Comparison of ENCODE assay signal across 1 cellular context in the genomic region with DNA sequence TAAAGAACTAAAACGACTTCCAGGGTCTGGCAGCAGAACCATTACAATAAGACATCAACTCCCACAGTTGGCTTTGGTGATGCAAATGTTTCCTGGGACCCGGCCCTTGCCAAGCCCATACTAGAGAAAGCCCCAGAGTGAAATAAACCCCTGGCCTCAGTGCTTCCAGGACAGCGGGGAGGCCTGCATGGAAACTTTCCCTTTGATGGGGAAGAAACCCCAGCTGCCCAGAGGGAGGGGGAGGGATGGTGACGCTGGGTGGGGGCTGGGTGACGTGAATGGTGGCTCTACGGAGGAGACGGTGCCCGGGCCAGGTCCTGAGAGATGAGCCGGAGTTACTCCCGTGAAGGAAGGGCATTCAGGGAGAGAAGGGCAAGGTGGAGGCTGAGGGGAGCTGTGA.
A peak's percentile ranks its signal among the peaks of the same experiment; 100 is the strongest.
TF ChIP-seq lines count a peak whose summit lies in the region.

No MANE protein-coding gene starts in this region.

TF ChIP-seq in GM23338, 12 proteins besides CTCF, POLR2A, EP300 and RAD21 (continued from another document):
- TF ChIP-seq, protein P1, sequence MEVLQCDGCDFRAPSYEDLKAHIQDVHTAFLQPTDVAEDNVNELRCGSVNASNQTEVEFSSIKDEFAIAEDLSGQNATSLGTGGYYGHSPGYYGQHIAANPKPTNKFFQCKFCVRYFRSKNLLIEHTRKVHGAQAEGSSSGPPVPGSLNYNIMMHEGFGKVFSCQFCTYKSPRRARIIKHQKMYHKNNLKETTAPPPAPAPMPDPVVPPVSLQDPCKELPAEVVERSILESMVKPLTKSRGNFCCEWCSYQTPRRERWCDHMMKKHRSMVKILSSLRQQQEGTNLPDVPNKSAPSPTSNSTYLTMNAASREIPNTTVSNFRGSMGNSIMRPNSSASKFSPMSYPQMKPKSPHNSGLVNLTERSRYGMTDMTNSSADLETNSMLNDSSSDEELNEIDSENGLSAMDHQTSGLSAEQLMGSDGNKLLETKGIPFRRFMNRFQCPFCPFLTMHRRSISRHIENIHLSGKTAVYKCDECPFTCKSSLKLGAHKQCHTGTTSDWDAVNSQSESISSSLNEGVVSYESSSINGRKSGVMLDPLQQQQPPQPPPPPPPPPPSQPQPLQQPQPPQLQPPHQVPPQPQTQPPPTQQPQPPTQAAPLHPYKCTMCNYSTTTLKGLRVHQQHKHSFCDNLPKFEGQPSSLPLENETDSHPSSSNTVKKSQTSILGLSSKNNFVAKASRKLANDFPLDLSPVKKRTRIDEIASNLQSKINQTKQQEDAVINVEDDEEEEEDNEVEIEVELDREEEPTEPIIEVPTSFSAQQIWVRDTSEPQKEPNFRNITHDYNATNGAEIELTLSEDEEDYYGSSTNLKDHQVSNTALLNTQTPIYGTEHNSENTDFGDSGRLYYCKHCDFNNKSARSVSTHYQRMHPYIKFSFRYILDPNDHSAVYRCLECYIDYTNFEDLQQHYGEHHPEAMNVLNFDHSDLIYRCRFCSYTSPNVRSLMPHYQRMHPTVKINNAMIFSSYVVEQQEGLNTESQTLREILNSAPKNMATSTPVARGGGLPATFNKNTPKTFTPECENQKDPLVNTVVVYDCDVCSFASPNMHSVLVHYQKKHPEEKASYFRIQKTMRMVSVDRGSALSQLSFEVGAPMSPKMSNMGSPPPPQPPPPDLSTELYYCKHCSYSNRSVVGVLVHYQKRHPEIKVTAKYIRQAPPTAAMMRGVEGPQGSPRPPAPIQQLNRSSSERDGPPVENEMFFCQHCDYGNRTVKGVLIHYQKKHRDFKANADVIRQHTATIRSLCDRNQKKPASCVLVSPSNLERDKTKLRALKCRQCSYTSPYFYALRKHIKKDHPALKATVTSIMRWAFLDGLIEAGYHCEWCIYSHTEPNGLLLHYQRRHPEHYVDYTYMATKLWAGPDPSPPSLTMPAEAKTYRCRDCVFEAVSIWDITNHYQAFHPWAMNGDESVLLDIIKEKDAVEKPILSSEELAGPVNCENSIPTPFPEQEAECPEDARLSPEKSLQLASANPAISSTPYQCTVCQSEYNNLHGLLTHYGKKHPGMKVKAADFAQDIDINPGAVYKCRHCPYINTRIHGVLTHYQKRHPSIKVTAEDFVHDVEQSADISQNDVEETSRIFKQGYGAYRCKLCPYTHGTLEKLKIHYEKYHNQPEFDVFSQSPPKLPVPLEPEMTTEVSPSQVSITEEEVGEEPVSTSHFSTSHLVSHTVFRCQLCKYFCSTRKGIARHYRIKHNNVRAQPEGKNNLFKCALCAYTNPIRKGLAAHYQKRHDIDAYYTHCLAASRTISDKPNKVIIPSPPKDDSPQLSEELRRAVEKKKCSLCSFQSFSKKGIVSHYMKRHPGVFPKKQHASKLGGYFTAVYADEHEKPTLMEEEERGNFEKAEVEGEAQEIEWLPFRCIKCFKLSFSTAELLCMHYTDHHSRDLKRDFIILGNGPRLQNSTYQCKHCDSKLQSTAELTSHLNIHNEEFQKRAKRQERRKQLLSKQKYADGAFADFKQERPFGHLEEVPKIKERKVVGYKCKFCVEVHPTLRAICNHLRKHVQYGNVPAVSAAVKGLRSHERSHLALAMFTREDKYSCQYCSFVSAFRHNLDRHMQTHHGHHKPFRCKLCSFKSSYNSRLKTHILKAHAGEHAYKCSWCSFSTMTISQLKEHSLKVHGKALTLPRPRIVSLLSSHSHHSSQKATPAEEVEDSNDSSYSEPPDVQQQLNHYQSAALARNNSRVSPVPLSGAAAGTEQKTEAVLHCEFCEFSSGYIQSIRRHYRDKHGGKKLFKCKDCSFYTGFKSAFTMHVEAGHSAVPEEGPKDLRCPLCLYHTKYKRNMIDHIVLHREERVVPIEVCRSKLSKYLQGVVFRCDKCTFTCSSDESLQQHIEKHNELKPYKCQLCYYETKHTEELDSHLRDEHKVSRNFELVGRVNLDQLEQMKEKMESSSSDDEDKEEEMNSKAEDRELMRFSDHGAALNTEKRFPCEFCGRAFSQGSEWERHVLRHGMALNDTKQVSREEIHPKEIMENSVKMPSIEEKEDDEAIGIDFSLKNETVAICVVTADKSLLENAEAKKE (CRISPR knock-in tag; IDR thresholded peaks at IDR 0.05): peak; percentile 63; the same call in 1 of the 2 replicates
- TF ChIP-seq ZNF114 (CRISPR knock-in tag; IDR thresholded peaks at IDR 0.05) (no peak), ETS1 (IDR thresholded peaks at IDR 0.05) (no peak)
